ENCODE assay signal across 1 cellular context in the genomic region with DNA sequence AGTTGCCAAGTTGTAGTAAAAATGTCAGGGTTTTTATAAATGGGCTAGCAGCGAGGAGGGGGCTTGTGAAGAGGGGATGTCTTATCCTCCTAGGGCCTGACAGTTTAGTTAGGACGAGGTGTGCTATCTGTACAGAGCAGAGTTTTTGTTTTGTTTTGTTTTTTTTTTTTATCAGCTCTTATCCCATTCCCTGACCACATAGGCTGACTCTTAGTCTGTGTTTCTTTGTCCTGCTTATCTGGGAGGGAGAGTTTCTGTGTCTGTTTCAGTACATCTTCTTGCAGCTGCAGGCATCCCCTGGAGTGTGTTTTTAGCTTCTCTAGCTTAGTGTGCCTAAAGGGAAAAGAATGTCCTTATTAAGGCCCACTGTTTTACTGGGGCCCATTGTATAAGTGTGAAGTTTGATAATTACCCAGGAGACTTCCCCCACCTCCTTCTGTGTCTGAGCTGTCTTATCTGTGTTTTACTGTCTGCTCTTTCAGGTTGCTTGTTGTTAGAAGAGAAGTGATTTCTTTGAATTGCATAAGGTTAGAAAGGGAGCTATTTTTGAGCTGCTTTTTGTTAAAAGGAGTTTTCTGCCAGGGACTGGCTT.
A peak's percentile ranks its signal among the peaks of the same experiment; 100 is the strongest.
TF ChIP-seq lines count a peak whose summit lies in the region.

No MANE protein-coding gene starts in this region.

TF ChIP-seq in K562, 482 proteins besides CTCF, POLR2A, EP300 and RAD21 (continued from another document and continues in another):
- TF ChIP-seq, protein P1, sequence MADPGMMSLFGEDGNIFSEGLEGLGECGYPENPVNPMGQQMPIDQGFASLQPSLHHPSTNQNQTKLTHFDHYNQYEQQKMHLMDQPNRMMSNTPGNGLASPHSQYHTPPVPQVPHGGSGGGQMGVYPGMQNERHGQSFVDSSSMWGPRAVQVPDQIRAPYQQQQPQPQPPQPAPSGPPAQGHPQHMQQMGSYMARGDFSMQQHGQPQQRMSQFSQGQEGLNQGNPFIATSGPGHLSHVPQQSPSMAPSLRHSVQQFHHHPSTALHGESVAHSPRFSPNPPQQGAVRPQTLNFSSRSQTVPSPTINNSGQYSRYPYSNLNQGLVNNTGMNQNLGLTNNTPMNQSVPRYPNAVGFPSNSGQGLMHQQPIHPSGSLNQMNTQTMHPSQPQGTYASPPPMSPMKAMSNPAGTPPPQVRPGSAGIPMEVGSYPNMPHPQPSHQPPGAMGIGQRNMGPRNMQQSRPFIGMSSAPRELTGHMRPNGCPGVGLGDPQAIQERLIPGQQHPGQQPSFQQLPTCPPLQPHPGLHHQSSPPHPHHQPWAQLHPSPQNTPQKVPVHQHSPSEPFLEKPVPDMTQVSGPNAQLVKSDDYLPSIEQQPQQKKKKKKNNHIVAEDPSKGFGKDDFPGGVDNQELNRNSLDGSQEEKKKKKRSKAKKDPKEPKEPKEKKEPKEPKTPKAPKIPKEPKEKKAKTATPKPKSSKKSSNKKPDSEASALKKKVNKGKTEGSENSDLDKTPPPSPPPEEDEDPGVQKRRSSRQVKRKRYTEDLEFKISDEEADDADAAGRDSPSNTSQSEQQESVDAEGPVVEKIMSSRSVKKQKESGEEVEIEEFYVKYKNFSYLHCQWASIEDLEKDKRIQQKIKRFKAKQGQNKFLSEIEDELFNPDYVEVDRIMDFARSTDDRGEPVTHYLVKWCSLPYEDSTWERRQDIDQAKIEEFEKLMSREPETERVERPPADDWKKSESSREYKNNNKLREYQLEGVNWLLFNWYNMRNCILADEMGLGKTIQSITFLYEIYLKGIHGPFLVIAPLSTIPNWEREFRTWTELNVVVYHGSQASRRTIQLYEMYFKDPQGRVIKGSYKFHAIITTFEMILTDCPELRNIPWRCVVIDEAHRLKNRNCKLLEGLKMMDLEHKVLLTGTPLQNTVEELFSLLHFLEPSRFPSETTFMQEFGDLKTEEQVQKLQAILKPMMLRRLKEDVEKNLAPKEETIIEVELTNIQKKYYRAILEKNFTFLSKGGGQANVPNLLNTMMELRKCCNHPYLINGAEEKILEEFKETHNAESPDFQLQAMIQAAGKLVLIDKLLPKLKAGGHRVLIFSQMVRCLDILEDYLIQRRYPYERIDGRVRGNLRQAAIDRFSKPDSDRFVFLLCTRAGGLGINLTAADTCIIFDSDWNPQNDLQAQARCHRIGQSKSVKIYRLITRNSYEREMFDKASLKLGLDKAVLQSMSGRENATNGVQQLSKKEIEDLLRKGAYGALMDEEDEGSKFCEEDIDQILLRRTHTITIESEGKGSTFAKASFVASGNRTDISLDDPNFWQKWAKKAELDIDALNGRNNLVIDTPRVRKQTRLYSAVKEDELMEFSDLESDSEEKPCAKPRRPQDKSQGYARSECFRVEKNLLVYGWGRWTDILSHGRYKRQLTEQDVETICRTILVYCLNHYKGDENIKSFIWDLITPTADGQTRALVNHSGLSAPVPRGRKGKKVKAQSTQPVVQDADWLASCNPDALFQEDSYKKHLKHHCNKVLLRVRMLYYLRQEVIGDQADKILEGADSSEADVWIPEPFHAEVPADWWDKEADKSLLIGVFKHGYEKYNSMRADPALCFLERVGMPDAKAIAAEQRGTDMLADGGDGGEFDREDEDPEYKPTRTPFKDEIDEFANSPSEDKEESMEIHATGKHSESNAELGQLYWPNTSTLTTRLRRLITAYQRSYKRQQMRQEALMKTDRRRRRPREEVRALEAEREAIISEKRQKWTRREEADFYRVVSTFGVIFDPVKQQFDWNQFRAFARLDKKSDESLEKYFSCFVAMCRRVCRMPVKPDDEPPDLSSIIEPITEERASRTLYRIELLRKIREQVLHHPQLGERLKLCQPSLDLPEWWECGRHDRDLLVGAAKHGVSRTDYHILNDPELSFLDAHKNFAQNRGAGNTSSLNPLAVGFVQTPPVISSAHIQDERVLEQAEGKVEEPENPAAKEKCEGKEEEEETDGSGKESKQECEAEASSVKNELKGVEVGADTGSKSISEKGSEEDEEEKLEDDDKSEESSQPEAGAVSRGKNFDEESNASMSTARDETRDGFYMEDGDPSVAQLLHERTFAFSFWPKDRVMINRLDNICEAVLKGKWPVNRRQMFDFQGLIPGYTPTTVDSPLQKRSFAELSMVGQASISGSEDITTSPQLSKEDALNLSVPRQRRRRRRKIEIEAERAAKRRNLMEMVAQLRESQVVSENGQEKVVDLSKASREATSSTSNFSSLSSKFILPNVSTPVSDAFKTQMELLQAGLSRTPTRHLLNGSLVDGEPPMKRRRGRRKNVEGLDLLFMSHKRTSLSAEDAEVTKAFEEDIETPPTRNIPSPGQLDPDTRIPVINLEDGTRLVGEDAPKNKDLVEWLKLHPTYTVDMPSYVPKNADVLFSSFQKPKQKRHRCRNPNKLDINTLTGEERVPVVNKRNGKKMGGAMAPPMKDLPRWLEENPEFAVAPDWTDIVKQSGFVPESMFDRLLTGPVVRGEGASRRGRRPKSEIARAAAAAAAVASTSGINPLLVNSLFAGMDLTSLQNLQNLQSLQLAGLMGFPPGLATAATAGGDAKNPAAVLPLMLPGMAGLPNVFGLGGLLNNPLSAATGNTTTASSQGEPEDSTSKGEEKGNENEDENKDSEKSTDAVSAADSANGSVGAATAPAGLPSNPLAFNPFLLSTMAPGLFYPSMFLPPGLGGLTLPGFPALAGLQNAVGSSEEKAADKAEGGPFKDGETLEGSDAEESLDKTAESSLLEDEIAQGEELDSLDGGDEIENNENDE (IDR thresholded peaks at IDR 0.05; ENCODE audit: low read depth, low read length), result no peak
- TF ChIP-seq RHOXF2B (CRISPR knock-in tag; conservative IDR thresholded peaks at IDR 0.05) (no peak), RAD51 (IDR thresholded peaks at IDR 0.05; ENCODE audit: borderline replicate concordance, low read depth) (no peak), MECOM (CRISPR knock-in tag; IDR thresholded peaks at IDR 0.05) (peak; percentile 60; the same call in 1 of the 2 replicates), RREB1 (CRISPR knock-in tag; IDR thresholded peaks at IDR 0.05) (no peak), PHB (CRISPR knock-in tag; IDR thresholded peaks at IDR 0.05) (no peak), HMGN3 (IDR thresholded peaks at IDR 0.05; ENCODE audit: borderline replicate concordance, extremely low read depth, insufficient read length, low read depth, low read length) (no peak), NEUROD1 (IDR thresholded peaks at IDR 0.05; ENCODE audit: borderline replicate concordance, low read depth, low read length, partially characterized antibody) (no peak), NR1H2 (CRISPR knock-in tag; IDR thresholded peaks at IDR 0.05) (no peak), RBM17 (IDR thresholded peaks at IDR 0.05; ENCODE audit: borderline replicate concordance, low read depth, low read length) (no peak), E2F4 (CRISPR knock-in tag; IDR thresholded peaks at IDR 0.05; ENCODE audit: low read depth) (no peak), FOSL1 (tag; conservative IDR thresholded peaks at IDR 0.05) (peak; percentile 34; the same call in 1 of the 2 replicates), SMC3 (conservative IDR thresholded peaks at IDR 0.05; ENCODE audit: insufficient read depth, low read depth, low read length) (no peak), ZNF24 (IDR thresholded peaks at IDR 0.05) (no peak), ZNF133 (CRISPR knock-in tag; IDR thresholded peaks at IDR 0.05) (no peak), SAP30 (IDR thresholded peaks at IDR 0.05; ENCODE audit: borderline replicate concordance, insufficient read depth, low read depth, low read length, poor library complexity, severe bottlenecking) (no peak), XRCC4 (IDR thresholded peaks at IDR 0.05; ENCODE audit: extremely low read depth, insufficient read depth, insufficient read length) (no peak), ZNF184 (CRISPR knock-in tag; IDR thresholded peaks at IDR 0.05) (no peak), ARHGAP35 (IDR thresholded peaks at IDR 0.05; ENCODE audit: partially characterized antibody) (no peak), FOXM1 (IDR thresholded peaks at IDR 0.05; ENCODE audit: low read depth) (peak; percentile 68; the same call in 1 of the 2 replicates), FOXM1 (CRISPR knock-in tag; IDR thresholded peaks at IDR 0.05; ENCODE audit: low read depth) (no peak), KHSRP (IDR thresholded peaks at IDR 0.05) (0 out of 2 replicates have a peak, but pooled peaks have one; percentile 15), KDM1A (IDR thresholded peaks at IDR 0.05) (peak; percentile 85), JUND (IDR thresholded peaks at IDR 0.05; ENCODE audit: borderline replicate concordance, low read depth, low read length) (no peak), JUND (tag; IDR thresholded peaks at IDR 0.05; ENCODE audit: borderline replicate concordance, low read depth, low read length) (0 out of 3 replicates have a peak, but pooled peaks have one; percentile 11)
- TF ChIP-seq, protein P2, sequence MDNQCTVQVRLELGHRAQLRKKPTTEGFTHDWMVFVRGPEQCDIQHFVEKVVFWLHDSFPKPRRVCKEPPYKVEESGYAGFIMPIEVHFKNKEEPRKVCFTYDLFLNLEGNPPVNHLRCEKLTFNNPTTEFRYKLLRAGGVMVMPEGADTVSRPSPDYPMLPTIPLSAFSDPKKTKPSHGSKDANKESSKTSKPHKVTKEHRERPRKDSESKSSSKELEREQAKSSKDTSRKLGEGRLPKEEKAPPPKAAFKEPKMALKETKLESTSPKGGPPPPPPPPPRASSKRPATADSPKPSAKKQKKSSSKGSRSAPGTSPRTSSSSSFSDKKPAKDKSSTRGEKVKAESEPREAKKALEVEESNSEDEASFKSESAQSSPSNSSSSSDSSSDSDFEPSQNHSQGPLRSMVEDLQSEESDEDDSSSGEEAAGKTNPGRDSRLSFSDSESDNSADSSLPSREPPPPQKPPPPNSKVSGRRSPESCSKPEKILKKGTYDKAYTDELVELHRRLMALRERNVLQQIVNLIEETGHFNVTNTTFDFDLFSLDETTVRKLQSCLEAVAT (IDR thresholded peaks at IDR 0.05), result peak; percentile 51 to 83; a peak in 3 of 4 replicates
- TF ChIP-seq, protein P3, sequence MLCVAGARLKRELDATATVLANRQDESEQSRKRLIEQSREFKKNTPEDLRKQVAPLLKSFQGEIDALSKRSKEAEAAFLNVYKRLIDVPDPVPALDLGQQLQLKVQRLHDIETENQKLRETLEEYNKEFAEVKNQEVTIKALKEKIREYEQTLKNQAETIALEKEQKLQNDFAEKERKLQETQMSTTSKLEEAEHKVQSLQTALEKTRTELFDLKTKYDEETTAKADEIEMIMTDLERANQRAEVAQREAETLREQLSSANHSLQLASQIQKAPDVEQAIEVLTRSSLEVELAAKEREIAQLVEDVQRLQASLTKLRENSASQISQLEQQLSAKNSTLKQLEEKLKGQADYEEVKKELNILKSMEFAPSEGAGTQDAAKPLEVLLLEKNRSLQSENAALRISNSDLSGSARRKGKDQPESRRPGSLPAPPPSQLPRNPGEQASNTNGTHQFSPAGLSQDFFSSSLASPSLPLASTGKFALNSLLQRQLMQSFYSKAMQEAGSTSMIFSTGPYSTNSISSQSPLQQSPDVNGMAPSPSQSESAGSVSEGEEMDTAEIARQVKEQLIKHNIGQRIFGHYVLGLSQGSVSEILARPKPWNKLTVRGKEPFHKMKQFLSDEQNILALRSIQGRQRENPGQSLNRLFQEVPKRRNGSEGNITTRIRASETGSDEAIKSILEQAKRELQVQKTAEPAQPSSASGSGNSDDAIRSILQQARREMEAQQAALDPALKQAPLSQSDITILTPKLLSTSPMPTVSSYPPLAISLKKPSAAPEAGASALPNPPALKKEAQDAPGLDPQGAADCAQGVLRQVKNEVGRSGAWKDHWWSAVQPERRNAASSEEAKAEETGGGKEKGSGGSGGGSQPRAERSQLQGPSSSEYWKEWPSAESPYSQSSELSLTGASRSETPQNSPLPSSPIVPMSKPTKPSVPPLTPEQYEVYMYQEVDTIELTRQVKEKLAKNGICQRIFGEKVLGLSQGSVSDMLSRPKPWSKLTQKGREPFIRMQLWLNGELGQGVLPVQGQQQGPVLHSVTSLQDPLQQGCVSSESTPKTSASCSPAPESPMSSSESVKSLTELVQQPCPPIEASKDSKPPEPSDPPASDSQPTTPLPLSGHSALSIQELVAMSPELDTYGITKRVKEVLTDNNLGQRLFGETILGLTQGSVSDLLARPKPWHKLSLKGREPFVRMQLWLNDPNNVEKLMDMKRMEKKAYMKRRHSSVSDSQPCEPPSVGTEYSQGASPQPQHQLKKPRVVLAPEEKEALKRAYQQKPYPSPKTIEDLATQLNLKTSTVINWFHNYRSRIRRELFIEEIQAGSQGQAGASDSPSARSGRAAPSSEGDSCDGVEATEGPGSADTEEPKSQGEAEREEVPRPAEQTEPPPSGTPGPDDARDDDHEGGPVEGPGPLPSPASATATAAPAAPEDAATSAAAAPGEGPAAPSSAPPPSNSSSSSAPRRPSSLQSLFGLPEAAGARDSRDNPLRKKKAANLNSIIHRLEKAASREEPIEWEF (CRISPR knock-in tag; IDR thresholded peaks at IDR 0.05), result no peak
